Comparison of ENCODE assay signal across 24 cellular contexts in the genomic region with DNA sequence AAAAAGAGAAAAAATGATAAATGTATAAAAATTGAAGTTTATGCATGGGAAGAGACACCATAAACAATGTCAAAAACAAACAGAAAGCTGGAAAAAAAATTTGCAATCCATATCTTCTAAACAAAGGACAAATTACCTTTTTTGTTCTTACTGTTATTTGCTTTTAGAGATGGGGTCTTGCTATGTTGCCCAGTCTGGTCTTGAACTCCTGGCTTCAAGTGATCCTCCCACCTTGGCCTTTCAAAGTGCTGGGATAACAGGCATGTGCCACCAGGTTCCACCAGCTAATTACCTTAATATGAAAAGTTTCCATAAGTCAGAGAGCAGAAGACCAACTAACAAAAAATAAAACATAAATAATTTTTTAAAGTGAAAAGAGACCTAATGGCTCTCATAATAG.
"Had no signal": no experiment of that assay in that cellular context is flagged by ENCODE, and none has a peak within 500 bp of the region (broad histone marks: within the 10 kb centered on the region; RNA-seq: fewer than 3 reads in every experiment).

No MANE protein-coding gene starts in this region.

- H3K27ac Mint-ChIP-seq: mesothelial cell of epicardium had no signal

- H3K4me3 ChIP-seq: coronary artery, dorsolateral prefrontal cortex, esophagus muscularis mucosa, gastrocnemius medialis, heart right ventricle, left lung, lower lobe of right lung, mucosa of descending colon had no signal

- ATAC-seq: foreskin keratinocyte, gastrocnemius medialis, heart right ventricle, left cardiac atrium, left lung, left ventricle myocardium superior, lower lobe of right lung, mucosa of descending colon had no signal

- H3K9me3 Mint-ChIP-seq: mesothelial cell of epicardium had no signal

- H3K4me1 Mint-ChIP-seq: mesothelial cell of epicardium, naive B cell had no signal

- H3K4me1 ChIP-seq: esophagus muscularis mucosa, foreskin keratinocyte, gastrocnemius medialis, left lung, lower lobe of right lung had no signal

- H3K36me3 Mint-ChIP-seq: mesothelial cell of epicardium had no signal

- DNase-seq: dermis blood vessel endothelial cell; dorsolateral prefrontal cortex; effector CD4-positive, alpha-beta T cell; effector memory CD4-positive, alpha-beta T cell; foreskin keratinocyte; gastrocnemius medialis; glutamatergic neuron; head of caudate nucleus; heart right ventricle; hippocampal formation; left cardiac atrium; left lung; left ventricle myocardium superior; lower lobe of right lung; mesenchymal stem cell; mucosa of descending colon; naive B cell had no signal

- FAIRE-seq: colon, endothelial cell of umbilical vein, islet of Langerhans, keratinocyte had no signal

- H3K4me3 Mint-ChIP-seq: mesothelial cell of epicardium, naive B cell had no signal

- H3K36me3 ChIP-seq: esophagus muscularis mucosa, gastrocnemius medialis, heart right ventricle, left lung, lower lobe of right lung had no signal

- H3K27ac ChIP-seq: coronary artery, dorsolateral prefrontal cortex, esophagus muscularis mucosa, foreskin keratinocyte, gastrocnemius medialis, heart right ventricle, left lung, lower lobe of right lung had no signal

- H3K27me3 ChIP-seq: gastrocnemius medialis had no signal

- H3K9me3 ChIP-seq: esophagus muscularis mucosa, gastrocnemius medialis, heart right ventricle, left lung, lower lobe of right lung, mucosa of descending colon had no signal
